Comparison of ENCODE assay signal across 9 cellular contexts in genomic region chr15:43520138-43520537, GRCh38.
"Had no signal": no experiment of that assay in that cellular context is flagged by ENCODE, and none has a peak within 500 bp of the region (broad histone marks: within the 10 kb centered on the region; RNA-seq: fewer than 3 reads in every experiment).

No MANE protein-coding gene starts in this region.

- H3K4me3 Mint-ChIP-seq: activated naive CD8-positive, alpha-beta T cell treated with anti-CD3 and anti-CD28 coated beads, Interleukin-2, amount 10 ng/mL, durations not matched to agents 7 days and 5 days had no signal

- FAIRE-seq: bronchial epithelial cell had no signal

- H3K27me3 ChIP-seq: tibial nerve had no signal

- H3K4me3 ChIP-seq: SK-N-MC, tibial nerve had no signal

- H3K27ac Mint-ChIP-seq: activated naive CD8-positive, alpha-beta T cell treated with anti-CD3 and anti-CD28 coated beads, Interleukin-2, amount 10 ng/mL, durations not matched to agents 7 days and 5 days; nephron progenitor cell had no signal

- H3K9me3 Mint-ChIP-seq: activated naive CD8-positive, alpha-beta T cell treated with anti-CD3 and anti-CD28 coated beads, Interleukin-2, amount 10 ng/mL, durations not matched to agents 7 days and 5 days had no signal

- DNase-seq: activated naive CD4-positive, alpha-beta T cell; activated naive CD8-positive, alpha-beta T cell treated with anti-CD3 and anti-CD28 coated beads, Interleukin-2, amount 10 ng/mL, durations not matched to agents 7 days and 5 days; activated T-cell treated with anti-CD3 and anti-CD28 coated beads for 4 hours; nephron progenitor cell; stimulated activated CD4-positive, alpha-beta T cell treated with anti-CD3 and anti-CD28 coated beads, Interleukin-12 subunit alpha, Interleukin-12 subunit beta, amount 100 ng/mL, for 4 hours; stimulated activated CD4-positive, alpha-beta T cell treated with anti-CD3 and anti-CD28 coated beads, Interleukin-2, amount 100 ng/mL, for 24 hours had no signal

- H3K27ac ChIP-seq: SK-N-MC had no signal
